In genomic region chr2:10755621-10756020, GRCh38 we compare ENCODE assay signal across 25 cellular contexts. TPM values are rescaled to one million over a fixed set of nuclear protein-coding genes. Genes with fewer than 3 reads are reported as not detected.
"Had no signal": no experiment of that assay in that cellular context is flagged by ENCODE, and none has a peak within 500 bp of the region (broad histone marks: within the 10 kb centered on the region; RNA-seq: fewer than 3 reads in every experiment).

No MANE protein-coding gene starts in this region.

- H3K27me3 ChIP-seq: gastrocnemius medialis, left lung, tibial nerve, vagina had no signal

- H3K9me3 Mint-ChIP-seq: effector memory CD8-positive, alpha-beta T cell; mesothelial cell of epicardium; naive B cell; natural killer cell treated with Interleukin-12 subunit alpha and Interleukin-12 subunit beta and Interleukin-15 and Interleukin-18, amount 100 ng/mL, for 72 hours; stimulated activated memory B cell treated with anti-CD40 and anti-IgM and Interleukin-4, amounts not matched to agents 10 μg/mL and 1 μg/mL and 100 μg/mL, for 72 hours had no signal

- DNase-seq: dermis blood vessel endothelial cell; effector memory CD8-positive, alpha-beta T cell; erythroblast; gastrocnemius medialis; head of caudate nucleus; left cardiac atrium; left lung; mesenchymal stem cell; mucosa of descending colon; naive B cell; nucleus accumbens; psoas muscle; right cardiac atrium; sigmoid colon; stimulated activated CD4-positive, alpha-beta T cell treated with anti-CD3 and anti-CD28 coated beads, Interleukin-4, amount 100 ng/mL, for 4 hours; stimulated activated naive CD8-positive, alpha-beta T cell treated with anti-CD3 and anti-CD28 coated beads, Interleukin-15, Interleukin-2, amounts not matched to agents 100 U/mL and 50 U/mL, for 24 hours had no signal

- H3K27ac Mint-ChIP-seq: effector memory CD8-positive, alpha-beta T cell; mesothelial cell of epicardium; natural killer cell treated with Interleukin-12 subunit alpha and Interleukin-12 subunit beta and Interleukin-15 and Interleukin-18, amount 100 ng/mL, for 72 hours; stimulated activated memory B cell treated with anti-CD40 and anti-IgM and Interleukin-4, amounts not matched to agents 10 μg/mL and 1 μg/mL and 100 μg/mL, for 72 hours had no signal

- H3K36me3 Mint-ChIP-seq: mesothelial cell of epicardium; naive B cell; natural killer cell treated with Interleukin-12 subunit alpha and Interleukin-12 subunit beta and Interleukin-15 and Interleukin-18, amount 100 ng/mL, for 72 hours; stimulated activated memory B cell treated with anti-CD40 and anti-IgM and Interleukin-4, amounts not matched to agents 10 μg/mL and 1 μg/mL and 100 μg/mL, for 72 hours had no signal

- H3K27ac ChIP-seq: coronary artery, gastrocnemius medialis, left lung, psoas muscle, sigmoid colon, thoracic aorta, tibial nerve, vagina had no signal

- H3K4me1 ChIP-seq: gastrocnemius medialis, left lung, psoas muscle, sigmoid colon, tibial nerve, vagina had no signal

- H3K4me3 Mint-ChIP-seq: effector memory CD8-positive, alpha-beta T cell; mesothelial cell of epicardium; naive B cell; natural killer cell treated with Interleukin-12 subunit alpha and Interleukin-12 subunit beta and Interleukin-15 and Interleukin-18, amount 100 ng/mL, for 72 hours; stimulated activated memory B cell treated with anti-CD40 and anti-IgM and Interleukin-4, amounts not matched to agents 10 μg/mL and 1 μg/mL and 100 μg/mL, for 72 hours had no signal

- ATAC-seq: effector memory CD8-positive, alpha-beta T cell; gastrocnemius medialis; left cardiac atrium; left lung; mucosa of descending colon; natural killer cell treated with Interleukin-12 subunit alpha and Interleukin-12 subunit beta and Interleukin-15 and Interleukin-18, amount 100 ng/mL, for 72 hours; psoas muscle; right cardiac atrium; stimulated activated memory B cell treated with anti-CD40 and anti-IgM and Interleukin-4, amounts not matched to agents 10 μg/mL and 1 μg/mL and 100 μg/mL, for 72 hours; stimulated activated naive CD8-positive, alpha-beta T cell treated with anti-CD3 and anti-CD28 coated beads, Interleukin-15, Interleukin-2, amounts not matched to agents 100 U/mL and 50 U/mL, for 24 hours had no signal

- H3K4me3 ChIP-seq: coronary artery, gastrocnemius medialis, left lung, mucosa of descending colon, psoas muscle, sigmoid colon, thoracic aorta, tibial nerve, vagina had no signal

- H3K4me1 Mint-ChIP-seq: naive B cell; stimulated activated memory B cell treated with anti-CD40 and anti-IgM and Interleukin-4, amounts not matched to agents 10 μg/mL and 1 μg/mL and 100 μg/mL, for 72 hours had no signal

- H3K27me3 Mint-ChIP-seq: naive B cell; stimulated activated memory B cell treated with anti-CD40 and anti-IgM and Interleukin-4, amounts not matched to agents 10 μg/mL and 1 μg/mL and 100 μg/mL, for 72 hours had no signal

- H3K9me3 ChIP-seq: gastrocnemius medialis, left lung, mucosa of descending colon, psoas muscle, sigmoid colon, thoracic aorta, tibial nerve, vagina had no signal

- H3K36me3 ChIP-seq: gastrocnemius medialis, left lung, sigmoid colon, thoracic aorta, tibial nerve, vagina had no signal

RNA-seq across cellular contexts. Expression of gene ATP6V1C2, which starts 34.2 kb away (rescaled TPM):
- total RNA-seq: gastrocnemius medialis; glomerular endothelial cell; natural killer cell treated with Interleukin-12 subunit alpha and Interleukin-12 subunit beta and Interleukin-15 and Interleukin-18, amount 100 ng/mL, for 72 hours; osteocyte had no signal
